ENCODE assay signal across 1 cellular context in the genomic region with DNA sequence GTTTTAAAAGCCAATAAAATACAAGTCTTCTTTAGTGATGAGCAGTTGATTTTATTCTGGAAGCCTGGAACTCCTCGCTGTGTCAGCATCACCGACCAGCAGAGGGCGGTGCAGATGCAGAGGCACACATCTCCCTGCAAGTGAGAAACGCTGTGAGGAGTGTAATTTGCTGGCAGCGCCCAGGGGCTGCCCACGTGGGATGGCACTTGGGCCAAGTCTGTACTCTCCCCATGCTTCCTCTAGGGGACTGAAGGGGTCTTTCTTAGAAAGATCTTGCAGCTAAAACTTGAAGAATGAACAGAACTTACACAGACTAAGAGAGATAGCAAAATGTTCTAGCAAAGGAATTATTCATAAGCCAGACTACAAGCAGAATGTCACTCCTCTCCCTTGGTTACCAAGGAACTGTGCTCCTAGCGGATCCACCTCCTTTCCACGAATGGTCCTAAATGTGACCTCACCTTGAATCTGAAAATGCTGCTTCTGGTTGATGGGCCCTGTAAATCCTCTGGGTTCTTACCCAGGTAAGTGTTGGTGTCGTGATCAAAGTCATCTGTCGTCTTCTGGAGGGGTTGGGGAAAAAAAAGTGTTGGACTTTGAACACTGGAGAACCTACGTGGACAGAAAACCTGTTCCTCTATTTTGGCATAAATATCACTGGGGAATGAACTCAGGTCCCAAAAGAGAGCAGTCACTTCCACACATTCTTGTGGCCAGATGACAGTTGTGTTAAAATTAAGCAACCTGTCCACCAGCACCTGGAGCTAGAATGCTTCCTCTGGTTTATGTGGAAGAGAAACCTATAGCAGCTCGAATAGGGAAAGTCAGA.
TF ChIP-seq lines count a peak whose summit lies in the region.

No MANE protein-coding gene starts in this region.

TF ChIP-seq in GM12878, 131 proteins besides CTCF, POLR2A, EP300 and RAD21 (continued from another document and continues in another):
- TF ChIP-seq KAT2A (conservative IDR thresholded peaks at IDR 0.05; ENCODE audit: control insufficient read depth, low read depth, low read length) = no peak
- no peak for TF ChIP-seq JUND (IDR thresholded peaks at IDR 0.05; ENCODE audit: low read depth, low read length)
- no peak for TF ChIP-seq SUZ12 (IDR thresholded peaks at IDR 0.05; ENCODE audit: unreplicated experiment)
- TF ChIP-seq HDGF (IDR thresholded peaks at IDR 0.05) = no peak
- TF ChIP-seq, protein P1, sequence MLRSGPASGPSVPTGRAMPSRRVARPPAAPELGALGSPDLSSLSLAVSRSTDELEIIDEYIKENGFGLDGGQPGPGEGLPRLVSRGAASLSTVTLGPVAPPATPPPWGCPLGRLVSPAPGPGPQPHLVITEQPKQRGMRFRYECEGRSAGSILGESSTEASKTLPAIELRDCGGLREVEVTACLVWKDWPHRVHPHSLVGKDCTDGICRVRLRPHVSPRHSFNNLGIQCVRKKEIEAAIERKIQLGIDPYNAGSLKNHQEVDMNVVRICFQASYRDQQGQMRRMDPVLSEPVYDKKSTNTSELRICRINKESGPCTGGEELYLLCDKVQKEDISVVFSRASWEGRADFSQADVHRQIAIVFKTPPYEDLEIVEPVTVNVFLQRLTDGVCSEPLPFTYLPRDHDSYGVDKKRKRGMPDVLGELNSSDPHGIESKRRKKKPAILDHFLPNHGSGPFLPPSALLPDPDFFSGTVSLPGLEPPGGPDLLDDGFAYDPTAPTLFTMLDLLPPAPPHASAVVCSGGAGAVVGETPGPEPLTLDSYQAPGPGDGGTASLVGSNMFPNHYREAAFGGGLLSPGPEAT (IDR thresholded peaks at IDR 0.05; ENCODE audit: low read depth) = no peak
- TF ChIP-seq YY1 (IDR thresholded peaks at IDR 0.05; ENCODE audit: low read depth, low read length) = peak; percentile 46; the same call in 1 of the 2 replicates
- TF ChIP-seq PAX5 (IDR thresholded peaks at IDR 0.05; ENCODE audit: borderline replicate concordance, low read depth, low read length) = no peak
- TF ChIP-seq, protein P2, sequence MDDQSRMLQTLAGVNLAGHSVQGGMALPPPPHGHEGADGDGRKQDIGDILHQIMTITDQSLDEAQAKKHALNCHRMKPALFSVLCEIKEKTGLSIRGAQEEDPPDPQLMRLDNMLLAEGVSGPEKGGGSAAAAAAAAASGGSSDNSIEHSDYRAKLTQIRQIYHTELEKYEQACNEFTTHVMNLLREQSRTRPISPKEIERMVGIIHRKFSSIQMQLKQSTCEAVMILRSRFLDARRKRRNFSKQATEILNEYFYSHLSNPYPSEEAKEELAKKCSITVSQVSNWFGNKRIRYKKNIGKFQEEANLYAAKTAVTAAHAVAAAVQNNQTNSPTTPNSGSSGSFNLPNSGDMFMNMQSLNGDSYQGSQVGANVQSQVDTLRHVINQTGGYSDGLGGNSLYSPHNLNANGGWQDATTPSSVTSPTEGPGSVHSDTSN (IDR thresholded peaks at IDR 0.05; ENCODE audit: insufficient replicate concordance, low read depth, low read length) = no peak
- TF ChIP-seq, protein P3, sequence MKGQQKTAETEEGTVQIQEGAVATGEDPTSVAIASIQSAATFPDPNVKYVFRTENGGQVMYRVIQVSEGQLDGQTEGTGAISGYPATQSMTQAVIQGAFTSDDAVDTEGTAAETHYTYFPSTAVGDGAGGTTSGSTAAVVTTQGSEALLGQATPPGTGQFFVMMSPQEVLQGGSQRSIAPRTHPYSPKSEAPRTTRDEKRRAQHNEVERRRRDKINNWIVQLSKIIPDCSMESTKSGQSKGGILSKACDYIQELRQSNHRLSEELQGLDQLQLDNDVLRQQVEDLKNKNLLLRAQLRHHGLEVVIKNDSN (IDR thresholded peaks at IDR 0.05; ENCODE audit: borderline replicate concordance, extremely low read length, insufficient read depth, low read depth, low read length) = peak; percentile 61
- no peak for TF ChIP-seq ZNF384 (IDR thresholded peaks at IDR 0.05; ENCODE audit: borderline replicate concordance, low read depth, low read length)
- TF ChIP-seq CHD1 (IDR thresholded peaks at IDR 0.05; ENCODE audit: low read depth, low read length) = no peak
- TF ChIP-seq SMAD1 (IDR thresholded peaks at IDR 0.05; ENCODE audit: low read depth, partially characterized antibody) = no peak
- TF ChIP-seq, protein P4, sequence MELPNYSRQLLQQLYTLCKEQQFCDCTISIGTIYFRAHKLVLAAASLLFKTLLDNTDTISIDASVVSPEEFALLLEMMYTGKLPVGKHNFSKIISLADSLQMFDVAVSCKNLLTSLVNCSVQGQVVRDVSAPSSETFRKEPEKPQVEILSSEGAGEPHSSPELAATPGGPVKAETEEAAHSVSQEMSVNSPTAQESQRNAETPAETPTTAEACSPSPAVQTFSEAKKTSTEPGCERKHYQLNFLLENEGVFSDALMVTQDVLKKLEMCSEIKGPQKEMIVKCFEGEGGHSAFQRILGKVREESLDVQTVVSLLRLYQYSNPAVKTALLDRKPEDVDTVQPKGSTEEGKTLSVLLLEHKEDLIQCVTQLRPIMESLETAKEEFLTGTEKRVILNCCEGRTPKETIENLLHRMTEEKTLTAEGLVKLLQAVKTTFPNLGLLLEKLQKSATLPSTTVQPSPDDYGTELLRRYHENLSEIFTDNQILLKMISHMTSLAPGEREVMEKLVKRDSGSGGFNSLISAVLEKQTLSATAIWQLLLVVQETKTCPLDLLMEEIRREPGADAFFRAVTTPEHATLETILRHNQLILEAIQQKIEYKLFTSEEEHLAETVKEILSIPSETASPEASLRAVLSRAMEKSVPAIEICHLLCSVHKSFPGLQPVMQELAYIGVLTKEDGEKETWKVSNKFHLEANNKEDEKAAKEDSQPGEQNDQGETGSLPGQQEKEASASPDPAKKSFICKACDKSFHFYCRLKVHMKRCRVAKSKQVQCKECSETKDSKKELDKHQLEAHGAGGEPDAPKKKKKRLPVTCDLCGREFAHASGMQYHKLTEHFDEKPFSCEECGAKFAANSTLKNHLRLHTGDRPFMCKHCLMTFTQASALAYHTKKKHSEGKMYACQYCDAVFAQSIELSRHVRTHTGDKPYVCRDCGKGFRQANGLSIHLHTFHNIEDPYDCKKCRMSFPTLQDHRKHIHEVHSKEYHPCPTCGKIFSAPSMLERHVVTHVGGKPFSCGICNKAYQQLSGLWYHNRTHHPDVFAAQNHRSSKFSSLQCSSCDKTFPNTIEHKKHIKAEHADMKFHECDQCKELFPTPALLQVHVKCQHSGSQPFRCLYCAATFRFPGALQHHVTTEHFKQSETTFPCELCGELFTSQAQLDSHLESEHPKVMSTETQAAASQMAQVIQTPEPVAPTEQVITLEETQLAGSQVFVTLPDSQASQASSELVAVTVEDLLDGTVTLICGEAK (IDR thresholded peaks at IDR 0.05; ENCODE audit: borderline replicate concordance) = no peak
- no peak for TF ChIP-seq RB1 (IDR thresholded peaks at IDR 0.05; ENCODE audit: borderline replicate concordance)
- TF ChIP-seq, protein P5, sequence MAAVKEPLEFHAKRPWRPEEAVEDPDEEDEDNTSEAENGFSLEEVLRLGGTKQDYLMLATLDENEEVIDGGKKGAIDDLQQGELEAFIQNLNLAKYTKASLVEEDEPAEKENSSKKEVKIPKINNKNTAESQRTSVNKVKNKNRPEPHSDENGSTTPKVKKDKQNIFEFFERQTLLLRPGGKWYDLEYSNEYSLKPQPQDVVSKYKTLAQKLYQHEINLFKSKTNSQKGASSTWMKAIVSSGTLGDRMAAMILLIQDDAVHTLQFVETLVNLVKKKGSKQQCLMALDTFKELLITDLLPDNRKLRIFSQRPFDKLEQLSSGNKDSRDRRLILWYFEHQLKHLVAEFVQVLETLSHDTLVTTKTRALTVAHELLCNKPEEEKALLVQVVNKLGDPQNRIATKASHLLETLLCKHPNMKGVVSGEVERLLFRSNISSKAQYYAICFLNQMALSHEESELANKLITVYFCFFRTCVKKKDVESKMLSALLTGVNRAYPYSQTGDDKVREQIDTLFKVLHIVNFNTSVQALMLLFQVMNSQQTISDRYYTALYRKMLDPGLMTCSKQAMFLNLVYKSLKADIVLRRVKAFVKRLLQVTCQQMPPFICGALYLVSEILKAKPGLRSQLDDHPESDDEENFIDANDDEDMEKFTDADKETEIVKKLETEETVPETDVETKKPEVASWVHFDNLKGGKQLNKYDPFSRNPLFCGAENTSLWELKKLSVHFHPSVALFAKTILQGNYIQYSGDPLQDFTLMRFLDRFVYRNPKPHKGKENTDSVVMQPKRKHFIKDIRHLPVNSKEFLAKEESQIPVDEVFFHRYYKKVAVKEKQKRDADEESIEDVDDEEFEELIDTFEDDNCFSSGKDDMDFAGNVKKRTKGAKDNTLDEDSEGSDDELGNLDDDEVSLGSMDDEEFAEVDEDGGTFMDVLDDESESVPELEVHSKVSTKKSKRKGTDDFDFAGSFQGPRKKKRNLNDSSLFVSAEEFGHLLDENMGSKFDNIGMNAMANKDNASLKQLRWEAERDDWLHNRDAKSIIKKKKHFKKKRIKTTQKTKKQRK (IDR thresholded peaks at IDR 0.05; ENCODE audit: low read depth, low read length) = no peak
- TF ChIP-seq, protein P6, sequence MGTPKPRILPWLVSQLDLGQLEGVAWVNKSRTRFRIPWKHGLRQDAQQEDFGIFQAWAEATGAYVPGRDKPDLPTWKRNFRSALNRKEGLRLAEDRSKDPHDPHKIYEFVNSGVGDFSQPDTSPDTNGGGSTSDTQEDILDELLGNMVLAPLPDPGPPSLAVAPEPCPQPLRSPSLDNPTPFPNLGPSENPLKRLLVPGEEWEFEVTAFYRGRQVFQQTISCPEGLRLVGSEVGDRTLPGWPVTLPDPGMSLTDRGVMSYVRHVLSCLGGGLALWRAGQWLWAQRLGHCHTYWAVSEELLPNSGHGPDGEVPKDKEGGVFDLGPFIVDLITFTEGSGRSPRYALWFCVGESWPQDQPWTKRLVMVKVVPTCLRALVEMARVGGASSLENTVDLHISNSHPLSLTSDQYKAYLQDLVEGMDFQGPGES (IDR thresholded peaks at IDR 0.05) = no peak
- no peak for TF ChIP-seq TCF7 (IDR thresholded peaks at IDR 0.05; ENCODE audit: borderline replicate concordance)
- TF ChIP-seq, protein P7, sequence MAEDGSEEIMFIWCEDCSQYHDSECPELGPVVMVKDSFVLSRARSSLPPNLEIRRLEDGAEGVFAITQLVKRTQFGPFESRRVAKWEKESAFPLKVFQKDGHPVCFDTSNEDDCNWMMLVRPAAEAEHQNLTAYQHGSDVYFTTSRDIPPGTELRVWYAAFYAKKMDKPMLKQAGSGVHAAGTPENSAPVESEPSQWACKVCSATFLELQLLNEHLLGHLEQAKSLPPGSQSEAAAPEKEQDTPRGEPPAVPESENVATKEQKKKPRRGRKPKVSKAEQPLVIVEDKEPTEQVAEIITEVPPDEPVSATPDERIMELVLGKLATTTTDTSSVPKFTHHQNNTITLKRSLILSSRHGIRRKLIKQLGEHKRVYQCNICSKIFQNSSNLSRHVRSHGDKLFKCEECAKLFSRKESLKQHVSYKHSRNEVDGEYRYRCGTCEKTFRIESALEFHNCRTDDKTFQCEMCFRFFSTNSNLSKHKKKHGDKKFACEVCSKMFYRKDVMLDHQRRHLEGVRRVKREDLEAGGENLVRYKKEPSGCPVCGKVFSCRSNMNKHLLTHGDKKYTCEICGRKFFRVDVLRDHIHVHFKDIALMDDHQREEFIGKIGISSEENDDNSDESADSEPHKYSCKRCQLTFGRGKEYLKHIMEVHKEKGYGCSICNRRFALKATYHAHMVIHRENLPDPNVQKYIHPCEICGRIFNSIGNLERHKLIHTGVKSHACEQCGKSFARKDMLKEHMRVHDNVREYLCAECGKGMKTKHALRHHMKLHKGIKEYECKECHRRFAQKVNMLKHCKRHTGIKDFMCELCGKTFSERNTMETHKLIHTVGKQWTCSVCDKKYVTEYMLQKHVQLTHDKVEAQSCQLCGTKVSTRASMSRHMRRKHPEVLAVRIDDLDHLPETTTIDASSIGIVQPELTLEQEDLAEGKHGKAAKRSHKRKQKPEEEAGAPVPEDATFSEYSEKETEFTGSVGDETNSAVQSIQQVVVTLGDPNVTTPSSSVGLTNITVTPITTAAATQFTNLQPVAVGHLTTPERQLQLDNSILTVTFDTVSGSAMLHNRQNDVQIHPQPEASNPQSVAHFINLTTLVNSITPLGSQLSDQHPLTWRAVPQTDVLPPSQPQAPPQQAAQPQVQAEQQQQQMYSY (CRISPR knock-in tag; IDR thresholded peaks at IDR 0.05) = no peak
- TF ChIP-seq MTA2 (IDR thresholded peaks at IDR 0.05; ENCODE audit: low read depth) = no peak
- TF ChIP-seq, protein P8, sequence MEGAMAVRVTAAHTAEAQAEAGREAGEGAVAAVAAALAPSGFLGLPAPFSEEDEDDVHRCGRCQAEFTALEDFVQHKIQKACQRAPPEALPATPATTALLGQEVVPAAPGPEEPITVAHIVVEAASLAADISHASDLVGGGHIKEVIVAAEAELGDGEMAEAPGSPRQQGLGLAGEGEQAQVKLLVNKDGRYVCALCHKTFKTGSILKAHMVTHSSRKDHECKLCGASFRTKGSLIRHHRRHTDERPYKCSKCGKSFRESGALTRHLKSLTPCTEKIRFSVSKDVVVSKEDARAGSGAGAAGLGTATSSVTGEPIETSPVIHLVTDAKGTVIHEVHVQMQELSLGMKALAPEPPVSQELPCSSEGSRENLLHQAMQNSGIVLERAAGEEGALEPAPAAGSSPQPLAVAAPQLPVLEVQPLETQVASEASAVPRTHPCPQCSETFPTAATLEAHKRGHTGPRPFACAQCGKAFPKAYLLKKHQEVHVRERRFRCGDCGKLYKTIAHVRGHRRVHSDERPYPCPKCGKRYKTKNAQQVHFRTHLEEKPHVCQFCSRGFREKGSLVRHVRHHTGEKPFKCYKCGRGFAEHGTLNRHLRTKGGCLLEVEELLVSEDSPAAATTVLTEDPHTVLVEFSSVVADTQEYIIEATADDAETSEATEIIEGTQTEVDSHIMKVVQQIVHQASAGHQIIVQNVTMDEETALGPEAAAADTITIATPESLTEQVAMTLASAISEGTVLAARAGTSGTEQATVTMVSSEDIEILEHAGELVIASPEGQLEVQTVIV (IDR thresholded peaks at IDR 0.05; ENCODE audit: borderline replicate concordance, partially characterized antibody) = no peak
- TF ChIP-seq HDAC2 (IDR thresholded peaks at IDR 0.05) = no peak
- TF ChIP-seq, protein P9, sequence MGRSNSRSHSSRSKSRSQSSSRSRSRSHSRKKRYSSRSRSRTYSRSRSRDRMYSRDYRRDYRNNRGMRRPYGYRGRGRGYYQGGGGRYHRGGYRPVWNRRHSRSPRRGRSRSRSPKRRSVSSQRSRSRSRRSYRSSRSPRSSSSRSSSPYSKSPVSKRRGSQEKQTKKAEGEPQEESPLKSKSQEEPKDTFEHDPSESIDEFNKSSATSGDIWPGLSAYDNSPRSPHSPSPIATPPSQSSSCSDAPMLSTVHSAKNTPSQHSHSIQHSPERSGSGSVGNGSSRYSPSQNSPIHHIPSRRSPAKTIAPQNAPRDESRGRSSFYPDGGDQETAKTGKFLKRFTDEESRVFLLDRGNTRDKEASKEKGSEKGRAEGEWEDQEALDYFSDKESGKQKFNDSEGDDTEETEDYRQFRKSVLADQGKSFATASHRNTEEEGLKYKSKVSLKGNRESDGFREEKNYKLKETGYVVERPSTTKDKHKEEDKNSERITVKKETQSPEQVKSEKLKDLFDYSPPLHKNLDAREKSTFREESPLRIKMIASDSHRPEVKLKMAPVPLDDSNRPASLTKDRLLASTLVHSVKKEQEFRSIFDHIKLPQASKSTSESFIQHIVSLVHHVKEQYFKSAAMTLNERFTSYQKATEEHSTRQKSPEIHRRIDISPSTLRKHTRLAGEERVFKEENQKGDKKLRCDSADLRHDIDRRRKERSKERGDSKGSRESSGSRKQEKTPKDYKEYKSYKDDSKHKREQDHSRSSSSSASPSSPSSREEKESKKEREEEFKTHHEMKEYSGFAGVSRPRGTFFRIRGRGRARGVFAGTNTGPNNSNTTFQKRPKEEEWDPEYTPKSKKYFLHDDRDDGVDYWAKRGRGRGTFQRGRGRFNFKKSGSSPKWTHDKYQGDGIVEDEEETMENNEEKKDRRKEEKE (IDR thresholded peaks at IDR 0.05) = no peak
- TF ChIP-seq ZNF274 (IDR thresholded peaks at IDR 0.05; ENCODE audit: insufficient read depth, insufficient read length) = no peak
- peak; percentile 62 for TF ChIP-seq RAD51 (IDR thresholded peaks at IDR 0.05)
- 0 out of 2 replicates have a peak, but pooled peaks have one; percentile 34 for TF ChIP-seq MXI1 (IDR thresholded peaks at IDR 0.05; ENCODE audit: low read depth, low read length)
- TF ChIP-seq NR2F1 (conservative IDR thresholded peaks at IDR 0.05) = no peak
